16 cellular contexts compared by ENCODE assay signal in genomic region chr4:103397527-103397926, GRCh38.
DNase-seq lines count a peak whose midpoint lies in the region; ATAC-seq and TF ChIP-seq lines count a peak whose summit lies in the region.
"Had no signal": no experiment of that assay in that cellular context is flagged by ENCODE, and none has a peak within 500 bp of the region (broad histone marks: within the 10 kb centered on the region; RNA-seq: fewer than 3 reads in every experiment).

No MANE protein-coding gene starts in this region.

- no peak overlapping the region for H2BK15ac ChIP-seq in mesenchymal stem cell (ENCODE audit: low read depth, poor library complexity, severe bottlenecking)

- H4K8ac ChIP-seq in mesenchymal stem cell (ENCODE audit: low read length): no peak overlapping the region

- no peak overlapping the region for H2BK120ac ChIP-seq in mesenchymal stem cell (ENCODE audit: low read depth, low read length)

- H3K4me3 ChIP-seq in mesenchymal stem cell (ENCODE audit: insufficient read depth in 1 of 2, low read depth in 1 of 2, low read length in 2 of 2) (no peak overlapping the region), retinal pigment epithelial cell (ENCODE audit: low read length) (no peak overlapping the region)
- H3K4me3 ChIP-seq: GM23338 had no signal

- TF ChIP-seq CTCF in retinal pigment epithelial cell (conservative IDR thresholded peaks at IDR 0.05; ENCODE audit: low read depth, low read length): no peak

- no peak overlapping the region for H3K9ac ChIP-seq in mesenchymal stem cell (ENCODE audit: low read length)

- no peak overlapping the region for H3K4me2 ChIP-seq in mesenchymal stem cell (ENCODE audit: low read length, poor library complexity, severe bottlenecking)
- H3K4me2 ChIP-seq: GM23338 had no signal

- no peaks in the 10 kb centered on the region for H3K27me3 ChIP-seq in mesenchymal stem cell (ENCODE audit: control insufficient read depth in 1 of 2, insufficient read depth in 1 of 2, low read length in 2 of 2)

- no peaks in the 10 kb centered on the region for H3K9me3 ChIP-seq in mesenchymal stem cell (ENCODE audit: control insufficient read depth, low read length)

- H3K4me1 ChIP-seq in mesenchymal stem cell (ENCODE audit: control insufficient read depth, insufficient read depth, low read depth, low read length): no peaks in the 10 kb centered on the region

- no peak overlapping the region for H2BK5ac ChIP-seq in mesenchymal stem cell (ENCODE audit: low read depth, low read length, poor library complexity, severe bottlenecking)

- peak; percentile 71 for ATAC-seq in SK-N-SH treated with all-trans-retinoic acid at 6 μM for 48 hours
- ATAC-seq in HG03045 (IDR thresholded peaks at IDR 0.05; ENCODE audit: unreplicated experiment): no peak
- ATAC-seq: GM23338, HCT116 had no signal

- H2BK12ac ChIP-seq in mesenchymal stem cell (ENCODE audit: low read length in 2 of 2): no peak overlapping the region

- no peak overlapping the region for H2AFZ ChIP-seq in mesenchymal stem cell (ENCODE audit: low read depth, low read length)
- H2AFZ ChIP-seq: GM23338 had no signal

- WGBS in mesenchymal stem cell: 58% methylated on average over 2 of the region's 2 CpGs

- no peak overlapping the region for H3K23ac ChIP-seq in mesenchymal stem cell (ENCODE audit: low read length in 2 of 2)

- H3K14ac ChIP-seq in mesenchymal stem cell (ENCODE audit: low read length in 2 of 2): no peak overlapping the region

- H2AK5ac ChIP-seq in mesenchymal stem cell (ENCODE audit: low read length, severe bottlenecking): no peak overlapping the region

- H4K91ac ChIP-seq in mesenchymal stem cell (ENCODE audit: low read length): no peak overlapping the region

- no peak overlapping the region for H3K18ac ChIP-seq in mesenchymal stem cell (ENCODE audit: low read depth in 1 of 2, low read length in 2 of 2)

- no peak overlapping the region for H3K4ac ChIP-seq in mesenchymal stem cell (ENCODE audit: low read depth in 1 of 2, low read length in 2 of 2)

- H3K79me1 ChIP-seq in mesenchymal stem cell (replicated peaks; ENCODE audit: low read length, poor library complexity, severe bottlenecking): no peaks in the 10 kb centered on the region

- H3K36me3 ChIP-seq in mesenchymal stem cell (ENCODE audit: control insufficient read depth in 1 of 2, insufficient read depth in 2 of 2, low read depth in 1 of 2, low read length in 2 of 2): no peaks in the 10 kb centered on the region

- DNase-seq in mesenchymal stem cell (peak; percentile 6), non-pigmented ciliary epithelial cell (ENCODE audit: low read depth) (peak; percentile 10), retinal pigment epithelial cell (ENCODE audit: low read depth) (peak; percentile 62), GM19240 (ENCODE audit: insufficient read length, low spot score) (no peak), DMS153 (lab: John Stamatoyannopoulos, UW) (no peak), SHP77 treated with DMSO at 0.1 percent for 48 hours (lab: John Stamatoyannopoulos, UW) (no peak)
- DNase-seq: C1 segment of cervical spinal cord; Calu3; CD4-positive, alpha-beta memory T cell; COR-L47; DND-41; H9 had no signal

- H3K27ac ChIP-seq in mesenchymal stem cell (ENCODE audit: low read length, poor library complexity, severe bottlenecking): no peak overlapping the region

TF ChIP-seq in SK-N-SH treated with all-trans-retinoic acid at 6 μM for 48 hours, 23 proteins besides CTCF, POLR2A, EP300 and RAD21:
- TF ChIP-seq RARB (CRISPR knock-in tag; IDR thresholded peaks at IDR 0.05) (no peak), ZC3H10 (CRISPR knock-in tag; IDR thresholded peaks at IDR 0.05) (0 out of 2 replicates have a peak, but pooled peaks have one; percentile 37)

Comparison
In these comparisons a context has a peak if more than half of its experiments do, and no peak if none do; other contexts are left out.
1. DNase-seq: peak in mesenchymal stem cell (single experiment), non-pigmented ciliary epithelial cell (single experiment) and retinal pigment epithelial cell (single experiment); none in GM19240 (single experiment), DMS153 (single experiment) and SHP77 treated with DMSO at 0.1 percent for 48 hours (single experiment).